8 cellular contexts compared by ENCODE assay signal in the genomic region with DNA sequence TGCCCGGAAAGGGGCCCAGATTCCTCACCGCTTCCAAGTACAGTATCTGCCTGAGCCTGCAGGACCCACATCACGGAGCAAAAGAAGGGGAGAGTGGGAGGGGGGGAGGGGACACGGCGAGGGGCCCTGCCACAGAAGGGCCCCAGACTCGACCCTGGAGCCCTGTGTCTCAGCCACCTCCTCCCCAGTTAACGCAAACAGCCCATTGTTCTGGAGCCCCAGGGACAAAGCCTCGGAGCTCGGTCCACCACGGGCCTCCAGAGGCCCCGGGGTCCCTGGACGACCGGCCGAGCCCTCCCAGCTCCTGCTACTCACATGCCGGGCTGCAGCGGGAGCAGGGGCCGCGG. TPM values are rescaled to one million over a fixed set of nuclear protein-coding genes. Genes with fewer than 3 reads are reported as not detected.
DNase-seq lines count a peak whose midpoint lies in the region; ATAC-seq and TF ChIP-seq lines count a peak whose summit lies in the region.

No MANE protein-coding gene starts in this region.

- no peaks in the 10 kb centered on the region for H3K36me3 ChIP-seq in mesenchymal stem cell (ENCODE audit: control insufficient read depth in 1 of 2, insufficient read depth in 2 of 2, low read depth in 1 of 2, low read length in 2 of 2)
- H3K36me3 ChIP-seq in thymus (ENCODE audit: control insufficient read depth, insufficient read depth): no peaks in the 10 kb centered on the region

- no peak overlapping the region for H3K23ac ChIP-seq in mesenchymal stem cell (ENCODE audit: low read length in 2 of 2)

- no peak overlapping the region for H2BK5ac ChIP-seq in mesenchymal stem cell (ENCODE audit: low read depth, low read length, poor library complexity, severe bottlenecking)

- 2% methylated on average over 8 of the region's 18 CpGs for WGBS in mesenchymal stem cell
- WGBS in thymus: under 1% methylated on average over 18 of the region's 18 CpGs

- H3K27me3 ChIP-seq in mesenchymal stem cell (ENCODE audit: control insufficient read depth in 1 of 2, insufficient read depth in 1 of 2, low read length in 2 of 2): peaks cover 74 to 87% of the 10 kb centered on the region in 2 experiments
- peaks cover 7% of the 10 kb centered on the region for H3K27me3 ChIP-seq in thymus (ENCODE audit: control insufficient read depth, insufficient read depth)

- peaks cover 28% of the 10 kb centered on the region for H3K4me1 ChIP-seq in mesenchymal stem cell (ENCODE audit: control insufficient read depth, insufficient read depth, low read depth, low read length)
- H3K4me1 ChIP-seq in thymus (ENCODE audit: control insufficient read depth, insufficient read depth, low read length): peaks cover 8% of the 10 kb centered on the region

- no peak overlapping the region for H3K27ac Mint-ChIP-seq in activated T-cell treated with anti-CD3 and anti-CD28 coated beads, Interleukin-2, amount 50 U/mL, for 72 hours
- H3K27ac Mint-ChIP-seq in brain: peak overlapping the region; percentile 72 to 98 (median 86)

- H3K9me3 ChIP-seq in mesenchymal stem cell (ENCODE audit: control insufficient read depth, low read length) (no peaks in the 10 kb centered on the region), thymus (ENCODE audit: control insufficient read depth) (no peaks in the 10 kb centered on the region)

- H3K9me3 Mint-ChIP-seq in activated T-cell treated with anti-CD3 and anti-CD28 coated beads, Interleukin-2, amount 50 U/mL, for 72 hours: no peaks in the 10 kb centered on the region
- H3K9me3 Mint-ChIP-seq in brain: peaks cover 0 to 2% (median 0%) of the 10 kb centered on the region in 5 experiments

- H2BK120ac ChIP-seq in mesenchymal stem cell (ENCODE audit: low read depth, low read length): no peak overlapping the region

- H2AK5ac ChIP-seq in mesenchymal stem cell (ENCODE audit: low read length, severe bottlenecking): no peak overlapping the region

- peak overlapping the region; percentile 58 to 59 for H3K4me3 Mint-ChIP-seq in activated T-cell treated with anti-CD3 and anti-CD28 coated beads, Interleukin-2, amount 50 U/mL, for 72 hours
- peak overlapping the region; percentile 80 to 92 (median 85) for H3K4me3 Mint-ChIP-seq in brain

- H3K4ac ChIP-seq in mesenchymal stem cell (ENCODE audit: low read depth in 1 of 2, low read length in 2 of 2): no peak overlapping the region

- H3K27me3 Mint-ChIP-seq in activated T-cell treated with anti-CD3 and anti-CD28 coated beads, Interleukin-2, amount 50 U/mL, for 72 hours (ENCODE audit: low read depth): peaks cover 16% of the 10 kb centered on the region
- H3K27me3 Mint-ChIP-seq in brain: no peaks in the 10 kb centered on the region

- peaks cover 4% of the 10 kb centered on the region for H3K4me1 Mint-ChIP-seq in activated T-cell treated with anti-CD3 and anti-CD28 coated beads, Interleukin-2, amount 50 U/mL, for 72 hours (ENCODE audit: low read depth)
- peaks cover 69% of the 10 kb centered on the region for H3K4me1 Mint-ChIP-seq in brain

- H3K4me3 ChIP-seq in mesenchymal stem cell (ENCODE audit: insufficient read depth in 1 of 2, low read depth in 1 of 2, low read length in 2 of 2): peak overlapping the region in 1 of 2 experiments; percentile 44
- H3K4me3 ChIP-seq in thymus (ENCODE audit: low read length): peak overlapping the region; percentile 47

- H3K14ac ChIP-seq in mesenchymal stem cell (ENCODE audit: low read length in 2 of 2): no peak overlapping the region

- H3K79me1 ChIP-seq in mesenchymal stem cell (replicated peaks; ENCODE audit: low read length, poor library complexity, severe bottlenecking): no peaks in the 10 kb centered on the region

- no peak overlapping the region for H3K18ac ChIP-seq in mesenchymal stem cell (ENCODE audit: low read depth in 1 of 2, low read length in 2 of 2)

- H3K9ac ChIP-seq in mesenchymal stem cell (ENCODE audit: low read length): no peak overlapping the region

- H3K27ac ChIP-seq in mesenchymal stem cell (ENCODE audit: low read length, poor library complexity, severe bottlenecking) (no peak overlapping the region), thymus (ENCODE audit: low read depth) (no peak overlapping the region)

- H2BK12ac ChIP-seq in mesenchymal stem cell (ENCODE audit: low read length in 2 of 2): no peak overlapping the region

- no peak for TF ChIP-seq CTCF in brain (conservative IDR thresholded peaks at IDR 0.05)

- no peak overlapping the region for H4K8ac ChIP-seq in mesenchymal stem cell (ENCODE audit: low read length)

- no peak overlapping the region for H4K91ac ChIP-seq in mesenchymal stem cell (ENCODE audit: low read length)

- H2AFZ ChIP-seq in mesenchymal stem cell (ENCODE audit: low read depth, low read length): no peak overlapping the region

- peak overlapping the region; percentile 58 for H3K4me2 ChIP-seq in mesenchymal stem cell (ENCODE audit: low read length, poor library complexity, severe bottlenecking)

- no peak for DNase-seq in activated T-cell treated with anti-CD3 and anti-CD28 coated beads, Interleukin-2, amount 50 U/mL, for 72 hours
- no peak for DNase-seq in activated T-cell treated with anti-CD3 and anti-CD28 coated beads, Interleukin-2, amount 50 U/mL, for 48 hours
- DNase-seq in mesenchymal stem cell: no peak
- no peak for DNase-seq in hippocampal formation (lab: John Stamatoyannopoulos, UW)
- DNase-seq in NCI-H146 (lab: John Stamatoyannopoulos, UW): no peak
- DNase-seq in middle frontal gyrus (ENCODE audit: extremely low spot score, low spot score): no peak

- H2BK15ac ChIP-seq in mesenchymal stem cell (ENCODE audit: low read depth, poor library complexity, severe bottlenecking): no peak overlapping the region

- ATAC-seq in activated T-cell treated with anti-CD3 and anti-CD28 coated beads, Interleukin-2, amount 50 U/mL, for 72 hours (replicated peaks in 1 of 2): peak in 1 of 2 donors; percentile 9

- no peaks in the 10 kb centered on the region for H3K36me3 Mint-ChIP-seq in activated T-cell treated with anti-CD3 and anti-CD28 coated beads, Interleukin-2, amount 50 U/mL, for 72 hours (ENCODE audit: insufficient read depth in 2 of 2)
- H3K36me3 Mint-ChIP-seq in brain: no peaks in the 10 kb centered on the region

RNA-seq across cellular contexts. Expression of a gene that starts 0.5 kb away (rescaled TPM):
- total RNA-seq in activated T-cell treated with anti-CD3 and anti-CD28 coated beads, Interleukin-2, amount 50 U/mL, for 72 hours: 1 to 10 TPM; 4.9 to 6.8 TPM
- 8.0 TPM for polyA plus RNA-seq in brain (ENCODE audit: insufficient read depth, low read depth, low replicate concordance)
- polyA plus RNA-seq in mesenchymal stem cell (2013, experiment 1 of 2): 0.08 TPM
- 0.08 TPM for polyA plus RNA-seq in mesenchymal stem cell (2013, experiment 2 of 2)
- polyA plus RNA-seq in thymus: 35.2 TPM

RNA-seq across cellular contexts. Expression of a gene that starts 14.0 kb away (rescaled TPM):
- 10 to 100 TPM; 12.5 to 15.5 TPM for total RNA-seq in activated T-cell treated with anti-CD3 and anti-CD28 coated beads, Interleukin-2, amount 50 U/mL, for 72 hours
- 100 TPM for polyA plus RNA-seq in brain (ENCODE audit: insufficient read depth, low read depth, low replicate concordance)
- 46.4 TPM for polyA plus RNA-seq in mesenchymal stem cell (2013, experiment 1 of 2)
- polyA plus RNA-seq in mesenchymal stem cell (2013, experiment 2 of 2): 47.7 TPM
- polyA plus RNA-seq in thymus: 37.1 TPM

RNA-seq across cellular contexts. Expression of a gene that starts 39.1 kb away (rescaled TPM):
- 10 to 100 TPM; 39.9 TPM for total RNA-seq in activated T-cell treated with anti-CD3 and anti-CD28 coated beads, Interleukin-2, amount 50 U/mL, for 72 hours
- polyA plus RNA-seq in brain (ENCODE audit: insufficient read depth, low read depth, low replicate concordance): 29.7 TPM
- 14.3 TPM for polyA plus RNA-seq in mesenchymal stem cell (2013, experiment 1 of 2)
- 13.8 TPM for polyA plus RNA-seq in mesenchymal stem cell (2013, experiment 2 of 2)
- polyA plus RNA-seq in thymus: 25.9 TPM

RNA-seq across cellular contexts. Expression of a gene that starts 41.5 kb away (rescaled TPM):
- 1 to 10 TPM in 1 of 2 donors, under 1 TPM in 1; 0.65 to 1.3 TPM for total RNA-seq in activated T-cell treated with anti-CD3 and anti-CD28 coated beads, Interleukin-2, amount 50 U/mL, for 72 hours
- polyA plus RNA-seq in brain (ENCODE audit: insufficient read depth, low read depth, low replicate concordance): 19.0 TPM
- polyA plus RNA-seq in mesenchymal stem cell (2013, experiment 1 of 2): 0.01 TPM
- polyA plus RNA-seq in mesenchymal stem cell (2013, experiment 2 of 2): 0.01 TPM
- polyA plus RNA-seq in thymus: 2.9 TPM
